ENCODE assay signal across 8 cellular contexts in the genomic region with DNA sequence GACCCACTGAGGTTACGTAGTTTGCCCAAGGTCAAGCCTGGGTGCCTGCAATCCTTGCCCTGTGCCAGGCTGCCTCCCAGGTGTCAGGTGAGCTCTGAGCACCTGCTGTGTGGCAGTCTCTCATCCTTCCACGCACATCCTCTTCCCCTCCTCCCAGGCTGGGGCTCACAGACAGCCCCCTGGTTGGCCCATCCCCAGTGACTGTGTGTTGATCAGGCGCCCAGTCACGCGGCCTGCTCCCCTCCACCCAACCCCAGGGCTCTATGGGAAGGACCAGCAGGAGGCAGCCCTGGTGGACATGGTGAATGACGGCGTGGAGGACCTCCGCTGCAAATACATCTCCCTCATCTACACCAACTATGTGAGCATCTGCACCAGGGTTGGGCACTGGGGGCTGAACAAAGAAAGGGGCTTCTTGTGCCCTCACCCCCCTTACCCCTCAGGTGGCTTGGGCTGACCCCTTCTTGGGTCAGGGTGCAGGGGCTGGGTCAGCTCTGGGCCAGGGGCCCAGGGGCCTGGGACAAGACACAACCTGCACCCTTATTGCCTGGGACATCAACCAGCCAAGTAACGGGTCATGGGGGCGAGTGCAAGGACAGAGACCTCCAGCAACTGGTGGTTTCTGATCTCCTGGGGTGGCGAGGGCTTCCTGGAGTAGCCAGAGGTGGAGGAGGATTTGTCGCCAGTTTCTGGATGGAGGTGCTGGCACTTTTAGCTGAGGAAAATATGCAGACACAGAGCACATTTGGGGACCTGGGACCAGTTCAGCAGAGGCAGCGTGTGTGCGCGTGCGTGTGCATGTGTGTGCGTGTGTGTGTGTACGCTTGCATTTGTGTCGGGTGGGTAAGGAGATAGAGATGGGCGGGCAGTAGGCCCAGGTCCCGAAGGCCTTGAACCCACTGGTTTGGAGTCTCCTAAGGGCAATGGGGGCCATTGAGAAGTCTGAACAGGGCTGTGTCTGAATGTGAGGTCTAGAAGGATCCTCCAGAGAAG. TPM values are rescaled to one million over a fixed set of nuclear protein-coding genes. Genes with fewer than 3 reads are reported as not detected.
A peak's percentile ranks its signal among the peaks of the same experiment; 100 is the strongest.
DNase-seq lines count a peak whose midpoint lies in the region; ATAC-seq lines count a peak whose summit lies in the region.

No MANE protein-coding gene starts in this region.

- H3K27me3 Mint-ChIP-seq in activated T-helper 1 cell treated with anti-CD3 and anti-CD28 coated beads, Interleukin-12 subunit alpha, Interleukin-12 subunit beta, Interleukin-2, Interleukin-4 antibody, amounts not matched to agents 30 ng/mL and 10 ng/mL and 1 ng/mL, durations not matched to agents 14 hours and 24 hours and 36 hours (ENCODE audit: insufficient read depth) = peaks cover 9% of the 10 kb centered on the region

- intact Hi-C loops in activated T-helper 1 cell treated with anti-CD3 and anti-CD28 coated beads, Interleukin-12 subunit alpha, Interleukin-12 subunit beta, Interleukin-2, Interleukin-4 antibody, amounts not matched to agents 30 ng/mL and 10 ng/mL and 1 ng/mL, durations not matched to agents 14 hours and 24 hours and 36 hours (cut with micrococcal nuclease) = loop anchor here (10.0 kb wide), 1 partner anchor 230 kb away; a partner anchor contains a TSS

- no peaks in the 10 kb centered on the region for H3K27me3 ChIP-seq in iPS-18a (ENCODE audit: control insufficient read depth, insufficient read depth, low read length)
- no peaks in the 10 kb centered on the region for H3K27me3 ChIP-seq in stomach smooth muscle (ENCODE audit: control insufficient read depth in 1 of 2, insufficient read depth in 2 of 2, low read length in 2 of 2)

- no peak for ATAC-seq in GM19455 (IDR thresholded peaks at IDR 0.05; ENCODE audit: unreplicated experiment)
- no peak for ATAC-seq in GM18907 (IDR thresholded peaks at IDR 0.05; ENCODE audit: unreplicated experiment)

- H3K36me3 Mint-ChIP-seq in activated T-helper 1 cell treated with anti-CD3 and anti-CD28 coated beads, Interleukin-12 subunit alpha, Interleukin-12 subunit beta, Interleukin-2, Interleukin-4 antibody, amounts not matched to agents 30 ng/mL and 10 ng/mL and 1 ng/mL, durations not matched to agents 14 hours and 24 hours and 36 hours (ENCODE audit: low read depth) = peaks cover 25% of the 10 kb centered on the region

- H3K36me3 ChIP-seq in iPS-18a (ENCODE audit: control insufficient read depth, low read depth, low read length) = peaks cover 29% of the 10 kb centered on the region
- H3K36me3 ChIP-seq in stomach smooth muscle (ENCODE audit: control insufficient read depth in 2 of 2, insufficient read depth in 2 of 2, low read length in 2 of 2) = peaks cover 9 to 12% of the 10 kb centered on the region in 2 donors

- peaks cover 34% of the 10 kb centered on the region for H3K4me1 Mint-ChIP-seq in activated T-helper 1 cell treated with anti-CD3 and anti-CD28 coated beads, Interleukin-12 subunit alpha, Interleukin-12 subunit beta, Interleukin-2, Interleukin-4 antibody, amounts not matched to agents 30 ng/mL and 10 ng/mL and 1 ng/mL, durations not matched to agents 14 hours and 24 hours and 36 hours (ENCODE audit: low read depth)

- peaks cover 5% of the 10 kb centered on the region for H3K9me3 Mint-ChIP-seq in activated T-helper 1 cell treated with anti-CD3 and anti-CD28 coated beads, Interleukin-12 subunit alpha, Interleukin-12 subunit beta, Interleukin-2, Interleukin-4 antibody, amounts not matched to agents 30 ng/mL and 10 ng/mL and 1 ng/mL, durations not matched to agents 14 hours and 24 hours and 36 hours

- H3K27ac ChIP-seq in iPS-18a (ENCODE audit: low read length) = no peak overlapping the region
- H3K27ac ChIP-seq in stomach smooth muscle (ENCODE audit: low read length) = peak overlapping the region; percentile 86

- peaks cover 32% of the 10 kb centered on the region for H3K4me1 ChIP-seq in iPS-18a (ENCODE audit: control insufficient read depth, low read depth, low read length)
- peaks cover 19% of the 10 kb centered on the region for H3K4me1 ChIP-seq in stomach smooth muscle (ENCODE audit: control insufficient read depth, insufficient read depth, low read length)

- H3K4me3 ChIP-seq in iPS-18a (ENCODE audit: low read length) = peak overlapping the region; percentile 88
- H3K4me3 ChIP-seq in stomach smooth muscle (ENCODE audit: low read length in 2 of 2) = peak overlapping the region; percentile 79 to 84

- H3K9ac ChIP-seq in iPS-18a (ENCODE audit: low read length) (peak overlapping the region; percentile 91), stomach smooth muscle (ENCODE audit: low read length in 2 of 2) (peak overlapping the region; percentile 89 to 98)

- peak; percentile 23 for DNase-seq in NCI-H2227 (lab: John Stamatoyannopoulos, UW; ENCODE audit: unreplicated experiment)
- DNase-seq in NCI-H2227 treated with DMSO at 0.1 percent for 48 hours (lab: John Stamatoyannopoulos, UW) = no peak
- no peak for DNase-seq in activated T-helper 1 cell treated with anti-CD3 and anti-CD28 coated beads, Interleukin-12 subunit alpha, Interleukin-12 subunit beta, Interleukin-2, Interleukin-4 antibody, amounts not matched to agents 30 ng/mL and 10 ng/mL and 1 ng/mL, durations not matched to agents 14 hours and 24 hours and 36 hours (ENCODE audit: low spot score)
- DNase-seq in UCSD-AML1 (lab: John Stamatoyannopoulos, UW; ENCODE audit: unreplicated experiment) = no peak

- peak overlapping the region; percentile 81 for H3K4me3 Mint-ChIP-seq in activated T-helper 1 cell treated with anti-CD3 and anti-CD28 coated beads, Interleukin-12 subunit alpha, Interleukin-12 subunit beta, Interleukin-2, Interleukin-4 antibody, amounts not matched to agents 30 ng/mL and 10 ng/mL and 1 ng/mL, durations not matched to agents 14 hours and 24 hours and 36 hours

- peak overlapping the region; percentile 76 for H3K27ac Mint-ChIP-seq in activated T-helper 1 cell treated with anti-CD3 and anti-CD28 coated beads, Interleukin-12 subunit alpha, Interleukin-12 subunit beta, Interleukin-2, Interleukin-4 antibody, amounts not matched to agents 30 ng/mL and 10 ng/mL and 1 ng/mL, durations not matched to agents 14 hours and 24 hours and 36 hours

- no peaks in the 10 kb centered on the region for H3K9me3 ChIP-seq in iPS-18a (ENCODE audit: control insufficient read depth, low read depth, low read length)
- no peaks in the 10 kb centered on the region for H3K9me3 ChIP-seq in stomach smooth muscle (ENCODE audit: control insufficient read depth in 2 of 2, low read length in 2 of 2)

RNA-seq across cellular contexts. Expression of a gene that starts 1.6 kb away (rescaled TPM):
- total RNA-seq in activated T-helper 1 cell treated with anti-CD3 and anti-CD28 coated beads, Interleukin-12 subunit alpha, Interleukin-12 subunit beta, Interleukin-2, Interleukin-4 antibody, amounts not matched to agents 30 ng/mL and 10 ng/mL and 1 ng/mL, durations not matched to agents 14 hours and 24 hours and 36 hours = 278 and 289 TPM in 2 replicates

RNA-seq across cellular contexts. Expression of a gene that starts 21.6 kb away (rescaled TPM):
- total RNA-seq in activated T-helper 1 cell treated with anti-CD3 and anti-CD28 coated beads, Interleukin-12 subunit alpha, Interleukin-12 subunit beta, Interleukin-2, Interleukin-4 antibody, amounts not matched to agents 30 ng/mL and 10 ng/mL and 1 ng/mL, durations not matched to agents 14 hours and 24 hours and 36 hours = 289 and 303 TPM in 2 replicates

RNA-seq across cellular contexts. Expression of a gene that starts 44.6 kb away (rescaled TPM):
- total RNA-seq in activated T-helper 1 cell treated with anti-CD3 and anti-CD28 coated beads, Interleukin-12 subunit alpha, Interleukin-12 subunit beta, Interleukin-2, Interleukin-4 antibody, amounts not matched to agents 30 ng/mL and 10 ng/mL and 1 ng/mL, durations not matched to agents 14 hours and 24 hours and 36 hours = 18.5 and 19.9 TPM in 2 replicates

RNA-seq across cellular contexts. Expression of a gene that starts 54.4 kb away (rescaled TPM):
- total RNA-seq in activated T-helper 1 cell treated with anti-CD3 and anti-CD28 coated beads, Interleukin-12 subunit alpha, Interleukin-12 subunit beta, Interleukin-2, Interleukin-4 antibody, amounts not matched to agents 30 ng/mL and 10 ng/mL and 1 ng/mL, durations not matched to agents 14 hours and 24 hours and 36 hours = not detected in 2 replicates
